ENCODE assay signal across 13 cellular contexts in genomic region chr12:66548338-66549049, GRCh38.
DNase-seq lines count a peak whose midpoint lies in the region; ATAC-seq and TF ChIP-seq lines count a peak whose summit lies in the region.
"Had no signal": no experiment of that assay in that cellular context is flagged by ENCODE, and none has a peak within 500 bp of the region (broad histone marks: within the 10 kb centered on the region; RNA-seq: fewer than 3 reads in every experiment).

No MANE protein-coding gene starts in this region.

- no peaks in the 10 kb centered on the region for H4K20me1 ChIP-seq in GM23248 (ENCODE audit: insufficient read depth)

- H3K4me3 Mint-ChIP-seq in memory B cell = no peak overlapping the region
- no peak overlapping the region for H3K4me3 Mint-ChIP-seq in activated naive CD8-positive, alpha-beta T cell treated with anti-CD3 and anti-CD28 coated beads, Interleukin-2, amount 50 U/mL, for 24 hours
- H3K4me3 Mint-ChIP-seq in stimulated activated naive CD8-positive, alpha-beta T cell treated with anti-CD3 and anti-CD28 coated beads, Interleukin-15, amount 100 ng/mL, for 72 hours = no peak overlapping the region
- H3K4me3 Mint-ChIP-seq: activated CD4-positive, alpha-beta T cell treated with anti-CD3 and anti-CD28 coated beads for 36 hours; activated naive CD4-positive, alpha-beta T cell treated with anti-CD3 and anti-CD28 coated beads, Interleukin-2, amount 50 U/mL, for 24 hours; natural killer cell treated with Interleukin-12 subunit alpha and Interleukin-12 subunit beta and Interleukin-15 and Interleukin-18, amount 100 ng/mL, for 72 hours had no signal

- in situ Hi-C loops in GM23248 (cut with MboI) = no loop called here

- peak; percentile 45 for ATAC-seq in memory B cell (ENCODE audit: low read depth)
- ATAC-seq in activated naive CD8-positive, alpha-beta T cell treated with anti-CD3 and anti-CD28 coated beads, Interleukin-2, amount 50 U/mL, for 24 hours = no peak
- ATAC-seq in stimulated activated naive CD8-positive, alpha-beta T cell treated with anti-CD3 and anti-CD28 coated beads, Interleukin-15, amount 100 ng/mL, for 72 hours = no peak
- ATAC-seq: activated CD4-positive, alpha-beta T cell treated with anti-CD3 and anti-CD28 coated beads for 36 hours; natural killer cell treated with Interleukin-12 subunit alpha and Interleukin-12 subunit beta and Interleukin-15 and Interleukin-18, amount 100 ng/mL, for 72 hours had no signal

- DNase-seq in GM12864 (ENCODE audit: low read depth) (no peak), GM23248 (peak; percentile 2), RKO (ENCODE audit: low spot score) (peak; percentile 54), memory B cell (ENCODE audit: low spot score in 2 of 2) (no peak), NCI-H2107 treated with DMSO at 0.1 percent for 48 hours (lab: John Stamatoyannopoulos, UW; ENCODE audit: unreplicated experiment) (no peak), NCI-H2227 treated with DMSO at 0.1 percent for 48 hours (lab: John Stamatoyannopoulos, UW) (no peak)
- no peak for DNase-seq in activated naive CD8-positive, alpha-beta T cell treated with anti-CD3 and anti-CD28 coated beads, Interleukin-2, amount 50 U/mL, for 24 hours
- DNase-seq in stimulated activated naive CD8-positive, alpha-beta T cell treated with anti-CD3 and anti-CD28 coated beads, Interleukin-15, amount 100 ng/mL, for 72 hours = no peak
- DNase-seq: activated CD4-positive, alpha-beta T cell treated with anti-CD3 and anti-CD28 coated beads for 36 hours; effector CD8-positive, alpha-beta T cell; stimulated activated CD4-positive, alpha-beta T cell treated with anti-CD3 and anti-CD28 coated beads, Interleukin-4, amount 100 ng/mL, for 1 hour had no signal

- peaks cover 4% of the 10 kb centered on the region for H3K4me1 Mint-ChIP-seq in memory B cell
- H3K4me1 Mint-ChIP-seq in activated naive CD8-positive, alpha-beta T cell treated with anti-CD3 and anti-CD28 coated beads, Interleukin-2, amount 50 U/mL, for 24 hours = peaks cover 4% of the 10 kb centered on the region
- no peaks in the 10 kb centered on the region for H3K4me1 Mint-ChIP-seq in stimulated activated naive CD8-positive, alpha-beta T cell treated with anti-CD3 and anti-CD28 coated beads, Interleukin-15, amount 100 ng/mL, for 72 hours
- H3K4me1 Mint-ChIP-seq: activated CD4-positive, alpha-beta T cell treated with anti-CD3 and anti-CD28 coated beads for 36 hours; activated naive CD4-positive, alpha-beta T cell treated with anti-CD3 and anti-CD28 coated beads, Interleukin-2, amount 50 U/mL, for 24 hours had no signal

- no peaks in the 10 kb centered on the region for H3K36me3 ChIP-seq in GM23248 (ENCODE audit: low read depth)

- H3K27me3 ChIP-seq in GM23248 (replicated peaks; ENCODE audit: insufficient read depth) = no peaks in the 10 kb centered on the region

- no peak overlapping the region for H3K27ac ChIP-seq in GM23248

- no peaks in the 10 kb centered on the region for H3K9me2 ChIP-seq in GM23248 (ENCODE audit: insufficient read depth)

- peaks cover 2% of the 10 kb centered on the region for H3K27me3 Mint-ChIP-seq in memory B cell
- H3K27me3 Mint-ChIP-seq in activated naive CD8-positive, alpha-beta T cell treated with anti-CD3 and anti-CD28 coated beads, Interleukin-2, amount 50 U/mL, for 24 hours = no peaks in the 10 kb centered on the region
- H3K27me3 Mint-ChIP-seq in stimulated activated naive CD8-positive, alpha-beta T cell treated with anti-CD3 and anti-CD28 coated beads, Interleukin-15, amount 100 ng/mL, for 72 hours = no peaks in the 10 kb centered on the region
- H3K27me3 Mint-ChIP-seq: activated CD4-positive, alpha-beta T cell treated with anti-CD3 and anti-CD28 coated beads for 36 hours; activated naive CD4-positive, alpha-beta T cell treated with anti-CD3 and anti-CD28 coated beads, Interleukin-2, amount 50 U/mL, for 24 hours had no signal

- H3K79me2 ChIP-seq in GM23248 (ENCODE audit: insufficient read depth) = no peaks in the 10 kb centered on the region

- H3K36me3 Mint-ChIP-seq in memory B cell = no peaks in the 10 kb centered on the region
- no peaks in the 10 kb centered on the region for H3K36me3 Mint-ChIP-seq in activated naive CD8-positive, alpha-beta T cell treated with anti-CD3 and anti-CD28 coated beads, Interleukin-2, amount 50 U/mL, for 24 hours (ENCODE audit: low read depth)
- H3K36me3 Mint-ChIP-seq: activated naive CD4-positive, alpha-beta T cell treated with anti-CD3 and anti-CD28 coated beads, Interleukin-2, amount 50 U/mL, for 24 hours; natural killer cell treated with Interleukin-12 subunit alpha and Interleukin-12 subunit beta and Interleukin-15 and Interleukin-18, amount 100 ng/mL, for 72 hours had no signal

- H2AFZ ChIP-seq in GM23248 = no peak overlapping the region

- H3K4me2 ChIP-seq in GM23248 (ENCODE audit: unreplicated experiment) = no peak overlapping the region

- no peak overlapping the region for H3K9ac ChIP-seq in GM23248

- H3F3A ChIP-seq in GM23248 (ENCODE audit: insufficient read depth) = no peaks in the 10 kb centered on the region

- H3K4me1 ChIP-seq in GM23248 (ENCODE audit: insufficient read depth) = no peaks in the 10 kb centered on the region

- peak; percentile 55 for TF ChIP-seq CTCF in GM12864 (IDR thresholded peaks at IDR 0.05; ENCODE audit: low read depth, low read length, missing control alignments)

- no peak overlapping the region for H3K27ac Mint-ChIP-seq in memory B cell
- H3K27ac Mint-ChIP-seq in activated naive CD8-positive, alpha-beta T cell treated with anti-CD3 and anti-CD28 coated beads, Interleukin-2, amount 50 U/mL, for 24 hours = no peak overlapping the region
- no peak overlapping the region for H3K27ac Mint-ChIP-seq in stimulated activated naive CD8-positive, alpha-beta T cell treated with anti-CD3 and anti-CD28 coated beads, Interleukin-15, amount 100 ng/mL, for 72 hours
- H3K27ac Mint-ChIP-seq: activated CD4-positive, alpha-beta T cell treated with anti-CD3 and anti-CD28 coated beads for 36 hours; activated naive CD4-positive, alpha-beta T cell treated with anti-CD3 and anti-CD28 coated beads, Interleukin-2, amount 50 U/mL, for 24 hours; natural killer cell treated with Interleukin-12 subunit alpha and Interleukin-12 subunit beta and Interleukin-15 and Interleukin-18, amount 100 ng/mL, for 72 hours had no signal

- H3K9me3 Mint-ChIP-seq in memory B cell = no peaks in the 10 kb centered on the region
- H3K9me3 Mint-ChIP-seq in activated naive CD8-positive, alpha-beta T cell treated with anti-CD3 and anti-CD28 coated beads, Interleukin-2, amount 50 U/mL, for 24 hours = no peaks in the 10 kb centered on the region
- H3K9me3 Mint-ChIP-seq in stimulated activated naive CD8-positive, alpha-beta T cell treated with anti-CD3 and anti-CD28 coated beads, Interleukin-15, amount 100 ng/mL, for 72 hours = no peaks in the 10 kb centered on the region
- H3K9me3 Mint-ChIP-seq: activated naive CD4-positive, alpha-beta T cell treated with anti-CD3 and anti-CD28 coated beads, Interleukin-2, amount 50 U/mL, for 24 hours; natural killer cell treated with Interleukin-12 subunit alpha and Interleukin-12 subunit beta and Interleukin-15 and Interleukin-18, amount 100 ng/mL, for 72 hours had no signal

- H3K9me3 ChIP-seq in GM23248 (ENCODE audit: low read depth) = no peaks in the 10 kb centered on the region

- H3K4me3 ChIP-seq in GM12864 (ENCODE audit: low read depth, low read length) (no peak overlapping the region), GM23248 (no peak overlapping the region)

- WGBS in GM23248 (ENCODE audit: low coverage in 1 of 2, low lambda C conversion rate in 2 of 2, missing lambda C conversion rate in 2 of 2), 2 experiments = 29 to 32% methylated on average over 4 of the region's 4 CpGs

Comparison
In these comparisons a context has a peak if more than half of its experiments do, and no peak if none do; other contexts are left out.
1. DNase-seq: peak in GM23248 (single experiment) and RKO (single experiment); none in GM12864 (single experiment), memory B cell (0 of 2), activated naive CD8-positive, alpha-beta T cell treated with anti-CD3 and anti-CD28 coated beads, Interleukin-2, amount 50 U/mL, for 24 hours (single experiment), stimulated activated naive CD8-positive, alpha-beta T cell treated with anti-CD3 and anti-CD28 coated beads, Interleukin-15, amount 100 ng/mL, for 72 hours (0 of 2), NCI-H2107 treated with DMSO at 0.1 percent for 48 hours (single experiment) and NCI-H2227 treated with DMSO at 0.1 percent for 48 hours (single experiment).